ENCODE assay signal across 19 cellular contexts in the genomic region with DNA sequence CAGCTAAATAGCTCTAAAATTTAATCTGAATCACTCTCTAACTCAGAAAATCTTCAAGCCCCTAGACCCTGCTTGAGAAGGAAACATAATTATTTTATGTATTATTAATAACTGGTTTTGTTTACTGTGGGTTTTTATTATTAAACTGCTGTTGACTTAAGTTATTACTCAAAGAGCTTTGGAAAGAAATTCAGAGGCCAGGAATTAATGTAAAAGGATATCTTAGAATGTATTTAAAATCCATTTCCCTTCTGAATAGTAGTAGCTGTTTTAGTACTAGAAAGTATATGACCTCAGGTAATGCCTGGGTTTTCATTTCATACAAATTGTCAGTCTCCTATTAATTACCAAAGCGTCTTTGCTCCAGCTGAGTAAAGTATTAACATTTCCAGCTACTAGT.
"Had no signal": no experiment of that assay in that cellular context is flagged by ENCODE, and none has a peak within 500 bp of the region (broad histone marks: within the 10 kb centered on the region; RNA-seq: fewer than 3 reads in every experiment).

No MANE protein-coding gene starts in this region.

- H3K27me3 ChIP-seq: right atrium auricular region, spleen had no signal

- ATAC-seq: activated CD8-positive, alpha-beta T cell treated with anti-CD3 and anti-CD28 coated beads, Interleukin-2, amount 10 ng/mL, durations not matched to agents 7 days and 5 days; activated T-cell treated with anti-CD3 and anti-CD28 coated beads, Interleukin-2, amount 50 U/mL, for 4 hours; left colon; stimulated activated memory B cell treated with anti-CD40 and anti-IgM and Interleukin-4, amounts not matched to agents 10 μg/mL and 1 μg/mL and 100 μg/mL, for 72 hours had no signal

- DNase-seq: activated CD4-positive, alpha-beta T cell treated with anti-CD3 and anti-CD28 coated beads, Interleukin-2, amount 10 ng/mL, durations not matched to agents 24 days and 14 days; activated CD8-positive, alpha-beta T cell treated with anti-CD3 and anti-CD28 coated beads, Interleukin-2, amount 10 ng/mL, durations not matched to agents 7 days and 5 days; activated naive CD4-positive, alpha-beta T cell treated with anti-CD3 and anti-CD28 coated beads for 36 hours; activated T-cell treated with anti-CD3 and anti-CD28 coated beads, Interleukin-2, amount 50 U/mL, for 4 hours; cortex of kidney; erythroblast; hippocampal formation; islet precursor cell; left colon; midbrain; nephron progenitor cell; nucleus accumbens; spleen; stimulated activated CD4-positive, alpha-beta T cell treated with anti-CD3 and anti-CD28 coated beads, Interleukin-4, amount 100 ng/mL, for 4 hours; T-helper 1 cell; T-helper 9 cell had no signal

- H3K9me3 ChIP-seq: right atrium auricular region, spleen, thoracic aorta had no signal

- H3K4me3 ChIP-seq: right atrium auricular region, spleen, thoracic aorta had no signal
